13 cellular contexts compared by ENCODE assay signal in the genomic region with DNA sequence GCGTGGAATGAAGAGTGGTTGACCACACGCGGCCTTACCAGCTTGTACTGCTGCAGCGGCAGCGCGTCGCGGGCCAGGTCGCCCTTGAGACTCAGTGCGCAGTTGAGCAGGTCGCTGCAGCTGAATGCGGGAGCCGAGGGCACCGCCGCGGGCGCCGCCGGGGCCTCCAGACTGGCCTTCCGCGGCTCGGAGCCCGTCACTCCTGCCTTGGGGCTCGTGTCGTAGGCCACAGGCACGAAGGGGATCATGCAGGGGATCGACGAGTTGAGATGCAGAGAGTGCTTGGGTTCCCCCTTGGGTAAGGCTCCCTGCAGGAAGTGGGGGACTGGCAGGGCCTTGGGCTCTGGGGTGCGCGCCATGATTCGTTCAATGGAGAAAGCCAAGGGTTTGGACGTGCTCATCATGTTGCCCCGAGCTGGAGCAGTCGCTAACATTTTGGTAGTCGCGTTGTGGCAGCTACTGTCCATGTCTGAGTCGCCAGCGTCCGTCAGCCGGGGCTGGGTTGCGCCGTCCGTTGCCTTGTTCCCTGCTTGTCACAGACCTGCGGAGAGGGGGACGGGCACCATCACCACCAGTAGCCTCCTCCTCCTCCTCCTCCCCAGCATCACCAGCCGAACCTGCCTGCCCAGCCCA. TPM values are rescaled to one million over a fixed set of nuclear protein-coding genes. Genes with fewer than 3 reads are reported as not detected.
DNase-seq lines count a peak whose midpoint lies in the region; ATAC-seq and TF ChIP-seq lines count a peak whose summit lies in the region.
"Had no signal": no experiment of that assay in that cellular context is flagged by ENCODE, and none has a peak within 500 bp of the region (broad histone marks: within the 10 kb centered on the region; RNA-seq: fewer than 3 reads in every experiment).

No MANE protein-coding gene starts in this region.

- TF ChIP-seq POLR2A in lower leg skin (IDR thresholded peaks at IDR 0.05), result no peak

- H3K27me3 ChIP-seq in Panc1 (ENCODE audit: control insufficient read depth, insufficient read depth, low read length), result peaks cover 51% of the 10 kb centered on the region
- peaks cover 84 to 91% (median 84%) of the 10 kb centered on the region in 3 donors for H3K27me3 ChIP-seq in skeletal muscle tissue (ENCODE audit: control insufficient read depth in 3 of 3, insufficient read depth in 3 of 3, low read length in 3 of 3)

- in situ Hi-C loops in Panc1 (cut with HindIII; ENCODE audit: low pct_unique_long_range_greater_than_20kb, low sequenced_read_pairs), result no loop called here

- DNase-seq in NCI-H82 (lab: John Stamatoyannopoulos, UW) (peak; percentile 51), NCI-H82 treated with DMSO at 0.1 percent for 48 hours (lab: John Stamatoyannopoulos, UW; ENCODE audit: unreplicated experiment) (no peak), Panc1 (ENCODE audit: low read depth, low spot score) (no peak), iPS-NIHi11 (ENCODE audit: low spot score) (peak; percentile 38), iPS-NIHi7 (ENCODE audit: extremely low spot score) (no peak), lower leg skin (ENCODE audit: low spot score in 2 of 2) (no peak)
- DNase-seq: activated naive CD4-positive, alpha-beta T cell; AML-193; left ventricle myocardium superior; small intestine had no signal

- POLR2A ChIA-PET in Panc1 (lab: Charles Lee), result no interaction called here

- H3K9me3 ChIP-seq in Panc1 (ENCODE audit: control insufficient read depth, insufficient read depth, low read depth, low read length), result no peaks in the 10 kb centered on the region
- no peaks in the 10 kb centered on the region for H3K9me3 ChIP-seq in skeletal muscle tissue (ENCODE audit: control insufficient read depth in 3 of 3, low read length in 3 of 3)

- intact Hi-C loops in Panc1 (cut with micrococcal nuclease; ENCODE audit: unreplicated experiment) (no loop called here), lower leg skin (cut with DNase I; ENCODE audit: low total_unique reads) (loop anchor here (2.0 kb wide), 1 partner anchor 71 kb away; no protein-coding TSS in a partner anchor)

- no TSS peak for BruUV-seq in Panc1 (replicated peaks; lab: Mats Ljungman, UMichigan)

- H3K4me1 ChIP-seq in Panc1 (ENCODE audit: control insufficient read depth, insufficient read depth, low read length) (peaks cover 5% of the 10 kb centered on the region), skeletal muscle tissue (ENCODE audit: control insufficient read depth in 3 of 3, insufficient read depth in 3 of 3, low read length in 3 of 3) (peaks cover 25 to 36% (median 29%) of the 10 kb centered on the region in 3 donors)

- H3K4me3 ChIP-seq in Panc1 (ENCODE audit: low read depth in 2 of 2, low read length in 2 of 2), result 0 out of 4 replicates have a peak overlapping the region, but pooled peaks of 1 of the 2 experiments have one; percentile 7
- peak overlapping the region; percentile 31 to 65 (median 55) for H3K4me3 ChIP-seq in skeletal muscle tissue (ENCODE audit: low read length in 3 of 3)
- no peak overlapping the region for H3K4me3 ChIP-seq in lower leg skin (ENCODE audit: low read depth, poor library complexity, severe bottlenecking)
- H3K4me3 ChIP-seq: K562 had no signal

- TF ChIP-seq CTCF in Panc1 (IDR thresholded peaks at IDR 0.05) (no peak), lower leg skin (IDR thresholded peaks at IDR 0.05) (no peak)

- H3K36me3 ChIP-seq in Panc1 (ENCODE audit: control insufficient read depth, insufficient read depth, low read length) (peaks cover 4% of the 10 kb centered on the region; the same call in 1 of the 2 replicates), skeletal muscle tissue (ENCODE audit: control insufficient read depth in 3 of 3, insufficient read depth in 3 of 3, low read length in 3 of 3) (no peaks in the 10 kb centered on the region)

- no peak overlapping the region for H3K9ac ChIP-seq in skeletal muscle tissue (ENCODE audit: low read depth in 1 of 3, low read length in 3 of 3)

- 8 to 15% methylated on average over 16 to 23 of the region's 46 CpGs for WGBS in lower leg skin, 2 donors

- ATAC-seq in Panc1 (0 out of 2 replicates have a peak, but pooled peaks have one; percentile 15), HG03520 (IDR thresholded peaks at IDR 0.05; ENCODE audit: unreplicated experiment) (no peak)
- ATAC-seq: K562, left ventricle myocardium superior had no signal

- CTCF ChIA-PET in Panc1 (lab: Charles Lee), result no interaction called here

- no peak overlapping the region for H3K27ac ChIP-seq in Panc1 (ENCODE audit: low read length)
- H3K27ac ChIP-seq in skeletal muscle tissue (ENCODE audit: low read depth, low read length), result no peak overlapping the region

RNA-seq across cellular contexts. Expression of gene FEZF1, which starts 0.5 kb away (rescaled TPM):
- total RNA-seq in Panc1 (2021; ENCODE audit: unreplicated experiment) (not detected), skeletal muscle tissue (not detected), lower leg skin (not detected)
- not detected for polyA plus RNA-seq in Panc1 (2012; ENCODE audit: insufficient read length)
- total RNA-seq: K562, left ventricle myocardium superior had no signal
- polyA plus RNA-seq: K562, small intestine had no signal

Comparison
In these comparisons a context has a peak if more than half of its experiments do, and no peak if none do; other contexts are left out.
1. DNase-seq: peak in NCI-H82 (single experiment) and iPS-NIHi11 (single experiment); none in NCI-H82 treated with DMSO at 0.1 percent for 48 hours (single experiment), Panc1 (single experiment), iPS-NIHi7 (single experiment) and lower leg skin (0 of 2).